13 cellular contexts compared by ENCODE assay signal in genomic region chr5:58456486-58456885, GRCh38. TPM values are rescaled to one million over a fixed set of nuclear protein-coding genes. Genes with fewer than 3 reads are reported as not detected.
DNase-seq lines count a peak whose midpoint lies in the region; ATAC-seq and TF ChIP-seq lines count a peak whose summit lies in the region.
"Had no signal": no experiment of that assay in that cellular context is flagged by ENCODE, and none has a peak within 500 bp of the region (broad histone marks: within the 10 kb centered on the region; RNA-seq: fewer than 3 reads in every experiment).

No MANE protein-coding gene starts in this region.

- no peaks in the 10 kb centered on the region for H3K27me3 Mint-ChIP-seq in type B pancreatic cell
- peaks cover 19% of the 10 kb centered on the region for H3K27me3 Mint-ChIP-seq in stimulated activated naive CD8-positive, alpha-beta T cell treated with anti-CD3 and anti-CD28 coated beads, Interleukin-15, amount 100 ng/mL, for 72 hours

- peak overlapping the region; percentile 85 for H3K27ac Mint-ChIP-seq in type B pancreatic cell
- H3K27ac Mint-ChIP-seq in stimulated activated naive CD8-positive, alpha-beta T cell treated with anti-CD3 and anti-CD28 coated beads, Interleukin-15, amount 100 ng/mL, for 72 hours: no peak overlapping the region
- H3K27ac Mint-ChIP-seq: activated CD4-positive, alpha-beta memory T cell treated with anti-CD3 and anti-CD28 coated beads for 36 hours; IgD-negative memory B cell had no signal

- no peaks in the 10 kb centered on the region for H3K27me3 ChIP-seq in RWPE2 (ENCODE audit: insufficient read depth, poor library complexity, severe bottlenecking)
- H3K27me3 ChIP-seq in duodenal mucosa (ENCODE audit: control insufficient read depth in 1 of 2, insufficient read depth in 2 of 2, low read length in 2 of 2): no peaks in the 10 kb centered on the region

- H3K4me3 ChIP-seq in RWPE2 (ENCODE audit: severe bottlenecking): peak overlapping the region; percentile 91
- H3K4me3 ChIP-seq in duodenal mucosa (ENCODE audit: low read depth in 1 of 2, low read length in 2 of 2): peak overlapping the region; percentile 40 to 81
- peak overlapping the region; percentile 85 for H3K4me3 ChIP-seq in mesodermal cell (ENCODE audit: extremely low read depth, insufficient read depth, low read length, poor library complexity, severe bottlenecking)

- DNase-seq in RWPE2 (ENCODE audit: low spot score) (no peak), type B pancreatic cell (ENCODE audit: extremely low spot score, unreplicated experiment) (no peak)
- no peak for DNase-seq in stimulated activated naive CD8-positive, alpha-beta T cell treated with anti-CD3 and anti-CD28 coated beads, Interleukin-15, amount 100 ng/mL, for 72 hours
- DNase-seq: activated CD4-positive, alpha-beta memory T cell treated with anti-CD3 and anti-CD28 coated beads for 36 hours; activated gamma-delta T cell treated with Interleukin-2 at 50 U/mL for 16 hours; cortex of kidney; NCI-H1930 had no signal

- WGBS in mesodermal cell (ENCODE audit: insufficient coverage in 2 of 2), 2 experiments: no CpG with 5 or more reads among the region's 1 CpG

- no peak for ATAC-seq in RWPE2 (ENCODE audit: low read depth)
- ATAC-seq in HG03196 (IDR thresholded peaks at IDR 0.05; ENCODE audit: unreplicated experiment): no peak
- no peak for ATAC-seq in stimulated activated naive CD8-positive, alpha-beta T cell treated with anti-CD3 and anti-CD28 coated beads, Interleukin-15, amount 100 ng/mL, for 72 hours
- no peak for ATAC-seq in HG03469 (IDR thresholded peaks at IDR 0.05; ENCODE audit: unreplicated experiment)

- peak overlapping the region; percentile 97 for H3K4me3 Mint-ChIP-seq in type B pancreatic cell
- no peak overlapping the region for H3K4me3 Mint-ChIP-seq in stimulated activated naive CD8-positive, alpha-beta T cell treated with anti-CD3 and anti-CD28 coated beads, Interleukin-15, amount 100 ng/mL, for 72 hours
- H3K4me3 Mint-ChIP-seq: activated CD4-positive, alpha-beta memory T cell treated with anti-CD3 and anti-CD28 coated beads for 36 hours had no signal

- peaks cover 37% of the 10 kb centered on the region for H3K4me1 ChIP-seq in RWPE2 (ENCODE audit: insufficient read depth, poor library complexity, severe bottlenecking)
- peaks cover 7 to 15% of the 10 kb centered on the region in 2 donors for H3K4me1 ChIP-seq in duodenal mucosa (ENCODE audit: control insufficient read depth in 1 of 2, insufficient read depth in 2 of 2, low read length in 2 of 2)
- peaks cover 14% of the 10 kb centered on the region for H3K4me1 ChIP-seq in mesodermal cell (ENCODE audit: control insufficient read depth, insufficient read depth, low read length, poor library complexity, severe bottlenecking)

- peaks cover 12% of the 10 kb centered on the region for H3K9me3 Mint-ChIP-seq in type B pancreatic cell
- H3K9me3 Mint-ChIP-seq in stimulated activated naive CD8-positive, alpha-beta T cell treated with anti-CD3 and anti-CD28 coated beads, Interleukin-15, amount 100 ng/mL, for 72 hours: no peaks in the 10 kb centered on the region
- H3K9me3 Mint-ChIP-seq: activated CD4-positive, alpha-beta memory T cell treated with anti-CD3 and anti-CD28 coated beads for 36 hours; IgD-negative memory B cell had no signal

- peaks cover 82% of the 10 kb centered on the region for H3K36me3 Mint-ChIP-seq in type B pancreatic cell

- H3K9ac ChIP-seq in duodenal mucosa (ENCODE audit: low read depth in 1 of 2, low read length in 2 of 2): no peak overlapping the region

- H3K36me3 ChIP-seq in RWPE2 (ENCODE audit: low read depth) (peaks cover 72% of the 10 kb centered on the region), duodenal mucosa (ENCODE audit: control insufficient read depth in 1 of 2, insufficient read depth in 2 of 2, low read length in 2 of 2) (peaks cover 21 to 30% of the 10 kb centered on the region in 2 donors), mesodermal cell (ENCODE audit: control insufficient read depth, insufficient read depth, low read length) (peaks cover 65% of the 10 kb centered on the region)

- TF ChIP-seq CTCF in RWPE2 (IDR thresholded peaks at IDR 0.05; ENCODE audit: poor library complexity, severe bottlenecking): no peak
- TF ChIP-seq CTCF in type B pancreatic cell (conservative IDR thresholded peaks at IDR 0.05): no peak

- no peaks in the 10 kb centered on the region for H3K9me3 ChIP-seq in RWPE2 (ENCODE audit: severe bottlenecking)
- H3K9me3 ChIP-seq in duodenal mucosa (ENCODE audit: control insufficient read depth in 1 of 2, low read length in 2 of 2): no peaks in the 10 kb centered on the region
- H3K9me3 ChIP-seq in mesodermal cell (ENCODE audit: control insufficient read depth, low read length): no peaks in the 10 kb centered on the region

- H3K27ac ChIP-seq in RWPE2 (ENCODE audit: poor library complexity, severe bottlenecking) (peak overlapping the region; percentile 82), duodenal mucosa (ENCODE audit: low read depth, low read length) (no peak overlapping the region), mesodermal cell (ENCODE audit: low read depth, low read length, severe bottlenecking) (no peak overlapping the region)

- H3K4me1 Mint-ChIP-seq in type B pancreatic cell (ENCODE audit: unreplicated experiment): peaks cover 50% of the 10 kb centered on the region
- H3K4me1 Mint-ChIP-seq in stimulated activated naive CD8-positive, alpha-beta T cell treated with anti-CD3 and anti-CD28 coated beads, Interleukin-15, amount 100 ng/mL, for 72 hours: peaks cover 17% of the 10 kb centered on the region

RNA-seq across cellular contexts. Expression of gene PLK2, which starts 3.4 kb away (rescaled TPM):
- polyA plus RNA-seq in mesodermal cell (2013, experiment 1 of 2): 241 TPM
- polyA plus RNA-seq in mesodermal cell (2013, experiment 2 of 2): 222 TPM
- total RNA-seq in type B pancreatic cell (ENCODE audit: low replicate concordance): 307 and 460 TPM in 2 replicates

RNA-seq across cellular contexts. Expression of gene GAPT, which starts 34.7 kb away (rescaled TPM):
- 0.63 TPM for polyA plus RNA-seq in mesodermal cell (2013, experiment 1 of 2)
- polyA plus RNA-seq in mesodermal cell (2013, experiment 2 of 2): 0.20 TPM
- not detected in 2 replicates for total RNA-seq in type B pancreatic cell (ENCODE audit: low replicate concordance)
- total RNA-seq: activated CD4-positive, alpha-beta memory T cell treated with anti-CD3 and anti-CD28 coated beads for 36 hours; T-helper 1 cell treated with Interleukin-12 subunit alpha and Interleukin-12 subunit beta and Interleukin-4 antibody, amounts not matched to agents 30 ng/mL and 1 ng/mL, for 36 hours had no signal
